ENCODE assay signal across 14 cellular contexts in genomic region chr10:127880557-127880956, GRCh38. TPM values are rescaled to one million over a fixed set of nuclear protein-coding genes. Genes with fewer than 3 reads are reported as not detected.
DNase-seq lines count a peak whose midpoint lies in the region; ATAC-seq and TF ChIP-seq lines count a peak whose summit lies in the region.
"Had no signal": no experiment of that assay in that cellular context is flagged by ENCODE, and none has a peak within 500 bp of the region (broad histone marks: within the 10 kb centered on the region; RNA-seq: fewer than 3 reads in every experiment).

No MANE protein-coding gene starts in this region.

- H3K9me3 ChIP-seq in CD4-positive, alpha-beta T cell (ENCODE audit: control insufficient read depth, low read length) = no peaks in the 10 kb centered on the region
- no peaks in the 10 kb centered on the region for H3K9me3 ChIP-seq in ascending aorta
- H3K9me3 ChIP-seq in mucosa of rectum (ENCODE audit: control insufficient read depth in 2 of 2, low read length in 2 of 2) = no peaks in the 10 kb centered on the region

- POLR2A ChIA-PET in CD4-positive, alpha-beta T cell (lab: Charles Lee) = no interaction called here

- H3K27me3 Mint-ChIP-seq in CD4-positive, alpha-beta T cell = no peaks in the 10 kb centered on the region

- H3K9me3 Mint-ChIP-seq in CD4-positive, alpha-beta T cell = no peaks in the 10 kb centered on the region

- no peak overlapping the region for H3K27ac ChIP-seq in CD4-positive, alpha-beta T cell (ENCODE audit: low read depth, low read length)
- H3K27ac ChIP-seq in ascending aorta (peak overlapping the region; percentile 16 to 40), mucosa of rectum (ENCODE audit: low read depth in 2 of 2, low read length in 2 of 2) (peak overlapping the region; percentile 71 to 80)

- CTCF ChIA-PET in CD4-positive, alpha-beta T cell (lab: Charles Lee) = no interaction called here

- no peaks in the 10 kb centered on the region for H3K36me3 Mint-ChIP-seq in CD4-positive, alpha-beta T cell (ENCODE audit: low read depth)

- DNase-seq in CD4-positive, alpha-beta T cell = no peak
- DNase-seq in KBM-7 (peak; percentile 15), ascending aorta (ENCODE audit: low spot score in 2 of 2) (no peak), SW480 (ENCODE audit: low spot score) (no peak), HuH-7.5 (ENCODE audit: low spot score) (no peak), NCI-H446 (lab: John Stamatoyannopoulos, UW) (no peak)
- DNase-seq: activated CD8-positive, alpha-beta memory T cell treated with anti-CD3 and anti-CD28 coated beads for 24 hours; H7; mesendoderm; NCI-H187; stimulated activated CD8-positive, alpha-beta memory T cell treated with anti-CD3 and anti-CD28 coated beads, Interleukin-4, amount 100 ng/mL, for 48 hours had no signal

- in situ Hi-C loops in KBM-7 (cut with MboI; ENCODE audit: low pct_unique_long_range_greater_than_20kb, low sequenced_read_pairs) = no loop called here

- TF ChIP-seq CTCF in CD4-positive, alpha-beta T cell (IDR thresholded peaks at IDR 0.05) = no peak
- no peak for TF ChIP-seq CTCF in ascending aorta (IDR thresholded peaks at IDR 0.05)

- peak overlapping the region in 1 of 2 donors; percentile 28 for H3K9ac ChIP-seq in mucosa of rectum (ENCODE audit: low read depth in 1 of 2, low read length in 2 of 2)

- H3K36me3 ChIP-seq in ascending aorta (no peaks in the 10 kb centered on the region), mucosa of rectum (ENCODE audit: control insufficient read depth in 2 of 2, insufficient read depth in 2 of 2, low read length in 2 of 2) (peaks cover 23 to 27% of the 10 kb centered on the region in 2 donors)

- intact Hi-C loops in CD4-positive, alpha-beta T cell (cut with DNase I, micrococcal nuclease) = no loop called here
- intact Hi-C loops in ascending aorta (cut with DNase I) = no loop called here

- H3K4me3 Mint-ChIP-seq in CD4-positive, alpha-beta T cell = no peak overlapping the region

- H3K4me1 ChIP-seq in ascending aorta (no peaks in the 10 kb centered on the region), mucosa of rectum (ENCODE audit: control insufficient read depth in 2 of 2, insufficient read depth in 2 of 2, low read length in 2 of 2) (peaks cover 42 to 56% of the 10 kb centered on the region in 2 donors)

- H3K27me3 ChIP-seq in CD4-positive, alpha-beta T cell (ENCODE audit: control insufficient read depth, insufficient read depth, low read length) = no peaks in the 10 kb centered on the region
- H3K27me3 ChIP-seq in ascending aorta = no peaks in the 10 kb centered on the region
- H3K27me3 ChIP-seq in mucosa of rectum (ENCODE audit: control insufficient read depth in 2 of 2, insufficient read depth in 2 of 2, low read length in 2 of 2) = no peaks in the 10 kb centered on the region

- no peak for ATAC-seq in CD4-positive, alpha-beta T cell (ENCODE audit: poor library complexity)
- no peak for ATAC-seq in HG02884 (IDR thresholded peaks at IDR 0.05; ENCODE audit: unreplicated experiment)

- peaks cover 15% of the 10 kb centered on the region for H3K4me1 Mint-ChIP-seq in CD4-positive, alpha-beta T cell (ENCODE audit: low read depth)

- H3K27ac Mint-ChIP-seq in CD4-positive, alpha-beta T cell = peak overlapping the region; percentile 20

- H3K4me3 ChIP-seq in ascending aorta (no peak overlapping the region), mucosa of rectum (ENCODE audit: low read length in 2 of 2) (no peak overlapping the region)

RNA-seq across cellular contexts. Expression of gene CLRN3, which starts 12.2 kb away (rescaled TPM):
- total RNA-seq in CD4-positive, alpha-beta T cell = not detected
- not detected for total RNA-seq in ascending aorta
- total RNA-seq: H7, RPMI7951 had no signal

RNA-seq across cellular contexts. Expression of gene PTPRE, which starts 26.3 kb away (rescaled TPM):
- 10 to 100 TPM; 47.6 to 55.1 TPM for total RNA-seq in CD4-positive, alpha-beta T cell
- 14.5 TPM for total RNA-seq in ascending aorta
